In genomic region chr12:43806737-43807072, GRCh38 we compare ENCODE assay signal across 8 cellular contexts. TPM values are rescaled to one million over a fixed set of nuclear protein-coding genes. Genes with fewer than 3 reads are reported as not detected.
DNase-seq lines count a peak whose midpoint lies in the region; ATAC-seq lines count a peak whose summit lies in the region.

No MANE protein-coding gene starts in this region.

- CTCF ChIA-PET in activated CD4-positive, alpha-beta T cell treated with anti-CD3 and anti-CD28 coated beads for 36 hours (lab: Charles Lee), result interaction anchor here (0.6 to 2.5 kb wide), 7 partner anchors 9 to 76 kb away, joined by 3 to 12 read pairs (median 6); no protein-coding TSS in a partner anchor

- H3K4me3 Mint-ChIP-seq in activated CD4-positive, alpha-beta T cell treated with anti-CD3 and anti-CD28 coated beads for 36 hours, result peak overlapping the region; percentile 88
- H3K4me3 Mint-ChIP-seq in activated T-helper 2 cell treated with anti-CD3 and anti-CD28 coated beads, Interferon-gamma antibody, Interleukin-2, Interleukin-4, amounts not matched to agents 10 μg/mL and 5 μg/mL and 100 μg/mL, durations not matched to agents 14 hours and 24 hours and 36 hours (ENCODE audit: low read depth), result peak overlapping the region; percentile 100
- H3K4me3 Mint-ChIP-seq in immature natural killer cell, result peak overlapping the region; percentile 99 to 100 (median 100)

- peaks cover 15% of the 10 kb centered on the region for H3K36me3 Mint-ChIP-seq in activated CD4-positive, alpha-beta T cell treated with anti-CD3 and anti-CD28 coated beads for 36 hours (ENCODE audit: low read depth)
- peaks cover 15% of the 10 kb centered on the region for H3K36me3 Mint-ChIP-seq in activated T-helper 2 cell treated with anti-CD3 and anti-CD28 coated beads, Interferon-gamma antibody, Interleukin-2, Interleukin-4, amounts not matched to agents 10 μg/mL and 5 μg/mL and 100 μg/mL, durations not matched to agents 14 hours and 24 hours and 36 hours (ENCODE audit: low read depth)
- H3K36me3 Mint-ChIP-seq in immature natural killer cell, result peaks cover 0 to 4% (median 4%) of the 10 kb centered on the region in 3 donors

- peak overlapping the region; percentile 100 for H3K27ac Mint-ChIP-seq in activated CD4-positive, alpha-beta T cell treated with anti-CD3 and anti-CD28 coated beads for 36 hours
- H3K27ac Mint-ChIP-seq in activated T-helper 2 cell treated with anti-CD3 and anti-CD28 coated beads, Interferon-gamma antibody, Interleukin-2, Interleukin-4, amounts not matched to agents 10 μg/mL and 5 μg/mL and 100 μg/mL, durations not matched to agents 14 hours and 24 hours and 36 hours, result peak overlapping the region; percentile 100
- H3K27ac Mint-ChIP-seq in immature natural killer cell, result peak overlapping the region; percentile 98 to 100 (median 100)

- H3K27ac ChIP-seq in temporal lobe (ENCODE audit: low read depth, low read length), result peak overlapping the region; percentile 86

- POLR2A ChIA-PET in activated CD4-positive, alpha-beta T cell treated with anti-CD3 and anti-CD28 coated beads for 36 hours (lab: Charles Lee), result interaction anchor here (0.8 to 1.0 kb wide), 3 partner anchors 29 to 47 kb away, joined by 3 to 7 read pairs (median 3); partner anchors contain the start of genes IRAK4, PUS7L and TMEM117

- peaks cover 30% of the 10 kb centered on the region for H3K4me1 Mint-ChIP-seq in activated CD4-positive, alpha-beta T cell treated with anti-CD3 and anti-CD28 coated beads for 36 hours
- H3K4me1 Mint-ChIP-seq in activated T-helper 2 cell treated with anti-CD3 and anti-CD28 coated beads, Interferon-gamma antibody, Interleukin-2, Interleukin-4, amounts not matched to agents 10 μg/mL and 5 μg/mL and 100 μg/mL, durations not matched to agents 14 hours and 24 hours and 36 hours (ENCODE audit: low read depth), result peaks cover 25% of the 10 kb centered on the region
- H3K4me1 Mint-ChIP-seq in immature natural killer cell, result peaks cover 34 to 51% of the 10 kb centered on the region in 2 donors

- ATAC-seq in activated CD4-positive, alpha-beta T cell treated with anti-CD3 and anti-CD28 coated beads for 36 hours, result no peak

- H3K9me3 Mint-ChIP-seq in activated CD4-positive, alpha-beta T cell treated with anti-CD3 and anti-CD28 coated beads for 36 hours (ENCODE audit: low read depth), result no peaks in the 10 kb centered on the region
- H3K9me3 Mint-ChIP-seq in activated T-helper 2 cell treated with anti-CD3 and anti-CD28 coated beads, Interferon-gamma antibody, Interleukin-2, Interleukin-4, amounts not matched to agents 10 μg/mL and 5 μg/mL and 100 μg/mL, durations not matched to agents 14 hours and 24 hours and 36 hours, result no peaks in the 10 kb centered on the region
- H3K9me3 Mint-ChIP-seq in immature natural killer cell, result no peaks in the 10 kb centered on the region

- no peaks in the 10 kb centered on the region for H3K27me3 Mint-ChIP-seq in activated CD4-positive, alpha-beta T cell treated with anti-CD3 and anti-CD28 coated beads for 36 hours
- H3K27me3 Mint-ChIP-seq in activated T-helper 2 cell treated with anti-CD3 and anti-CD28 coated beads, Interferon-gamma antibody, Interleukin-2, Interleukin-4, amounts not matched to agents 10 μg/mL and 5 μg/mL and 100 μg/mL, durations not matched to agents 14 hours and 24 hours and 36 hours (ENCODE audit: low read depth), result peaks cover 10% of the 10 kb centered on the region
- H3K27me3 Mint-ChIP-seq in immature natural killer cell (ENCODE audit: low read depth in 3 of 3), result peaks cover 2 to 15% (median 9%) of the 10 kb centered on the region in 3 donors

- DNase-seq in activated CD4-positive, alpha-beta T cell treated with anti-CD3 and anti-CD28 coated beads for 36 hours, result no peak
- DNase-seq in activated CD4-positive, alpha-beta T cell treated with anti-CD3 and anti-CD28 coated beads for 1 hour, result no peak
- DNase-seq in activated T-helper 2 cell treated with anti-CD3 and anti-CD28 coated beads, Interferon-gamma antibody, Interleukin-2, Interleukin-4, amounts not matched to agents 10 μg/mL and 5 μg/mL and 100 μg/mL, durations not matched to agents 14 hours and 24 hours and 36 hours (ENCODE audit: low spot score), result no peak
- DNase-seq in immature natural killer cell (no peak), 8988T (no peak), UCSD-AML1 (lab: John Stamatoyannopoulos, UW; ENCODE audit: unreplicated experiment) (no peak)
- DNase-seq in stimulated activated naive CD4-positive, alpha-beta T cell (lab: John Stamatoyannopoulos, UW), result no peak

- intact Hi-C loops in activated CD4-positive, alpha-beta T cell treated with anti-CD3 and anti-CD28 coated beads for 36 hours (cut with DNase I, micrococcal nuclease), result loop anchor here (1.0 to 10.0 kb wide), 6 partner anchors 30 to 1479 kb away; partner anchors contain the start of genes IRAK4 (in 2 of the 2), PUS7L (in 2 of the 2), TMEM117 (in 2 of the 2) and PPHLN1 (in 1 of the 2)
- intact Hi-C loops in activated T-helper 2 cell treated with anti-CD3 and anti-CD28 coated beads, Interferon-gamma antibody, Interleukin-2, Interleukin-4, amounts not matched to agents 10 μg/mL and 5 μg/mL and 100 μg/mL, durations not matched to agents 14 hours and 24 hours and 36 hours (cut with micrococcal nuclease), result loop anchor here (1.0 kb wide), 2 partner anchors 30 to 48 kb away; partner anchors contain the start of genes IRAK4, PUS7L and TMEM117

RNA-seq across cellular contexts. Expression of gene TWF1, which starts 0.6 kb away (rescaled TPM):
- 10 to 100 TPM; 15.5 to 17.4 TPM for total RNA-seq in activated CD4-positive, alpha-beta T cell treated with anti-CD3 and anti-CD28 coated beads for 36 hours
- total RNA-seq in activated T-helper 2 cell treated with anti-CD3 and anti-CD28 coated beads, Interferon-gamma antibody, Interleukin-2, Interleukin-4, amounts not matched to agents 10 μg/mL and 5 μg/mL and 100 μg/mL, durations not matched to agents 14 hours and 24 hours and 36 hours, result 21.6 and 22.3 TPM in 2 replicates
- polyA plus RNA-seq in immature natural killer cell, result 10 to 100 TPM; 20.4 to 21.7 (median 21.3) TPM
- 120 TPM for total RNA-seq in temporal lobe

RNA-seq across cellular contexts. Expression of gene TMEM117, which starts 29.2 kb away (rescaled TPM):
- 1 to 10 TPM; 1.4 TPM for total RNA-seq in activated CD4-positive, alpha-beta T cell treated with anti-CD3 and anti-CD28 coated beads for 36 hours
- 1.0 and 1.3 TPM in 2 replicates for total RNA-seq in activated T-helper 2 cell treated with anti-CD3 and anti-CD28 coated beads, Interferon-gamma antibody, Interleukin-2, Interleukin-4, amounts not matched to agents 10 μg/mL and 5 μg/mL and 100 μg/mL, durations not matched to agents 14 hours and 24 hours and 36 hours
- 1 to 10 TPM; 2.0 to 7.8 (median 4.0) TPM for polyA plus RNA-seq in immature natural killer cell
- total RNA-seq in temporal lobe, result 9.3 TPM

RNA-seq across cellular contexts. Expression of gene IRAK4, which starts 48.0 kb away (rescaled TPM):
- 10 to 100 TPM; 26.8 to 31.1 TPM for total RNA-seq in activated CD4-positive, alpha-beta T cell treated with anti-CD3 and anti-CD28 coated beads for 36 hours
- 26.5 and 28.5 TPM in 2 replicates for total RNA-seq in activated T-helper 2 cell treated with anti-CD3 and anti-CD28 coated beads, Interferon-gamma antibody, Interleukin-2, Interleukin-4, amounts not matched to agents 10 μg/mL and 5 μg/mL and 100 μg/mL, durations not matched to agents 14 hours and 24 hours and 36 hours
- 10 to 100 TPM; 26.8 to 45.4 (median 39.3) TPM for polyA plus RNA-seq in immature natural killer cell
- 3.7 TPM for total RNA-seq in temporal lobe

RNA-seq across cellular contexts. Expression of gene PUS7L, which starts 48.1 kb away (rescaled TPM):
- total RNA-seq in activated CD4-positive, alpha-beta T cell treated with anti-CD3 and anti-CD28 coated beads for 36 hours, result 10 to 100 TPM; 13.2 to 20.2 TPM
- 22.8 and 24.4 TPM in 2 replicates for total RNA-seq in activated T-helper 2 cell treated with anti-CD3 and anti-CD28 coated beads, Interferon-gamma antibody, Interleukin-2, Interleukin-4, amounts not matched to agents 10 μg/mL and 5 μg/mL and 100 μg/mL, durations not matched to agents 14 hours and 24 hours and 36 hours
- polyA plus RNA-seq in immature natural killer cell, result 10 to 100 TPM; 13.5 to 42.1 (median 35.9) TPM
- 29.5 TPM for total RNA-seq in temporal lobe
